ENCODE assay signal across 8 cellular contexts in genomic region chr15:83066761-83067637, GRCh38. TPM values are rescaled to one million over a fixed set of nuclear protein-coding genes. Genes with fewer than 3 reads are reported as not detected.
DNase-seq lines count a peak whose midpoint lies in the region; ATAC-seq and TF ChIP-seq lines count a peak whose summit lies in the region.

BTBD1 (minus strand) TSS chr15:83067252; CDS start chr15:83067151, 101 bp downstream.

- POLR2A ChIA-PET in CD4-positive, alpha-beta T cell (lab: Charles Lee), result interaction anchor here (0.7 to 2.5 kb wide), 9 partner anchors 13 to 527 kb away, joined by 3 to 17 read pairs (median 4); partner anchors contain the start of genes C15orf40, RAMAC and RPS17
- POLR2A ChIA-PET in activated CD8-positive, alpha-beta T cell treated with anti-CD3 and anti-CD28 coated beads, Interleukin-2, amount 10 ng/mL, durations not matched to agents 7 days and 5 days (lab: Charles Lee), result interaction anchor here (0.6 to 2.1 kb wide), 21 partner anchors 10 to 527 kb away, joined by 3 to 17 read pairs (median 4); partner anchors contain the start of genes C15orf40, RPS17 and TM6SF1

- H3K9me3 ChIP-seq in CD4-positive, alpha-beta T cell (ENCODE audit: control insufficient read depth, low read length), result no peaks in the 10 kb centered on the region
- H3K9me3 ChIP-seq in ectodermal cell (ENCODE audit: control insufficient read depth, low read length), result no peaks in the 10 kb centered on the region

- intact Hi-C loops in CD4-positive, alpha-beta T cell (cut with DNase I, micrococcal nuclease), result loop anchor here (2.0 to 10.0 kb wide), 7 partner anchors 52 to 526 kb away; partner anchors contain the start of genes C15orf40 (in 2 of the 2), FSD2 (in 1 of the 2), RAMAC (in 1 of the 2) and RPS17 (in 1 of the 2)

- WGBS in ectodermal cell, 2 experiments, result 1% methylated on average over 85 to 86 of the region's 86 CpGs

- no peaks in the 10 kb centered on the region for H3K27me3 Mint-ChIP-seq in CD4-positive, alpha-beta T cell
- no peaks in the 10 kb centered on the region for H3K27me3 Mint-ChIP-seq in activated CD8-positive, alpha-beta T cell treated with anti-CD3 and anti-CD28 coated beads, Interleukin-2, amount 10 ng/mL, durations not matched to agents 7 days and 5 days (ENCODE audit: low read depth)

- no peaks in the 10 kb centered on the region for H3K9me3 Mint-ChIP-seq in CD4-positive, alpha-beta T cell
- H3K9me3 Mint-ChIP-seq in activated CD8-positive, alpha-beta T cell treated with anti-CD3 and anti-CD28 coated beads, Interleukin-2, amount 10 ng/mL, durations not matched to agents 7 days and 5 days (ENCODE audit: insufficient read depth), result peaks cover 5% of the 10 kb centered on the region

- peak within 1 kb of the TSS; percentile 74 for H3K27ac ChIP-seq in CD4-positive, alpha-beta T cell (ENCODE audit: low read depth, low read length)
- peak within 1 kb of the TSS; percentile 68 for H3K27ac ChIP-seq in ectodermal cell (ENCODE audit: insufficient read depth, low read depth, low read length, poor library complexity, severe bottlenecking)

- CTCF ChIA-PET in CD4-positive, alpha-beta T cell (lab: Charles Lee), result interaction anchor here (0.6 to 1.2 kb wide), 2 partner anchors 16 to 130 kb away, joined by 3 read pairs; no protein-coding TSS in a partner anchor
- CTCF ChIA-PET in activated CD8-positive, alpha-beta T cell treated with anti-CD3 and anti-CD28 coated beads, Interleukin-2, amount 10 ng/mL, durations not matched to agents 7 days and 5 days (lab: Charles Lee), result interaction anchor here (0.7 to 4.5 kb wide), 4 partner anchors 10 to 99 kb away, joined by 3 to 22 read pairs (median 5); partner anchors contain the start of gene C15orf40

- no peaks in the 10 kb centered on the region for H3K27me3 ChIP-seq in CD4-positive, alpha-beta T cell (ENCODE audit: control insufficient read depth, insufficient read depth, low read length)
- H3K27me3 ChIP-seq in ectodermal cell (ENCODE audit: control insufficient read depth, insufficient read depth, low read length, poor library complexity, severe bottlenecking), result no peaks in the 10 kb centered on the region

- DNase-seq in CD4-positive, alpha-beta T cell, result peak; percentile 53 to 81 (median 70)
- peak; percentile 90 for DNase-seq in NCI-H774 (lab: John Stamatoyannopoulos, UW)
- peak; percentile 87 for DNase-seq in activated CD8-positive, alpha-beta T cell treated with anti-CD3 and anti-CD28 coated beads, Interleukin-2, amount 10 ng/mL, durations not matched to agents 7 days and 5 days
- DNase-seq in lung microvascular endothelial cell (ENCODE audit: low read depth in 2 of 2), result peak; percentile 88 to 93
- DNase-seq in stimulated activated CD4-positive, alpha-beta T cell treated with anti-CD3 and anti-CD28 coated beads, TNF-alpha, amount 100 ng/mL, for 4 hours (ENCODE audit: low read depth in 3 of 3), result peak; percentile 73 to 77 (median 74)

- peaks cover 13% of the 10 kb centered on the region for H3K4me1 ChIP-seq in ectodermal cell (ENCODE audit: control insufficient read depth, insufficient read depth, low read length)

- H3K36me3 Mint-ChIP-seq in CD4-positive, alpha-beta T cell (ENCODE audit: low read depth), result peaks cover 12% of the 10 kb centered on the region
- H3K36me3 Mint-ChIP-seq in activated CD8-positive, alpha-beta T cell treated with anti-CD3 and anti-CD28 coated beads, Interleukin-2, amount 10 ng/mL, durations not matched to agents 7 days and 5 days (ENCODE audit: low read depth), result peaks cover 14% of the 10 kb centered on the region

- H3K27ac Mint-ChIP-seq in CD4-positive, alpha-beta T cell, result peak within 1 kb of the TSS; percentile 81
- peak within 1 kb of the TSS; percentile 84 for H3K27ac Mint-ChIP-seq in activated CD8-positive, alpha-beta T cell treated with anti-CD3 and anti-CD28 coated beads, Interleukin-2, amount 10 ng/mL, durations not matched to agents 7 days and 5 days

- peak within 1 kb of the TSS; percentile 86 for H3K4me3 ChIP-seq in ectodermal cell (ENCODE audit: insufficient read depth, low read depth, low read length)

- peaks cover 9% of the 10 kb centered on the region for H3K4me1 Mint-ChIP-seq in CD4-positive, alpha-beta T cell (ENCODE audit: low read depth)
- H3K4me1 Mint-ChIP-seq in activated CD8-positive, alpha-beta T cell treated with anti-CD3 and anti-CD28 coated beads, Interleukin-2, amount 10 ng/mL, durations not matched to agents 7 days and 5 days (ENCODE audit: low read depth), result peaks cover 27% of the 10 kb centered on the region

- H3K4me3 Mint-ChIP-seq in CD4-positive, alpha-beta T cell, result peak within 1 kb of the TSS; percentile 88
- H3K4me3 Mint-ChIP-seq in activated CD8-positive, alpha-beta T cell treated with anti-CD3 and anti-CD28 coated beads, Interleukin-2, amount 10 ng/mL, durations not matched to agents 7 days and 5 days, result no peak within 1 kb of the TSS

- peak; percentile 73 for ATAC-seq in CD4-positive, alpha-beta T cell (ENCODE audit: poor library complexity)
- ATAC-seq in GM19372 (IDR thresholded peaks at IDR 0.05; ENCODE audit: low read depth, unreplicated experiment), result peak; percentile 78
- ATAC-seq in HG03521 (IDR thresholded peaks at IDR 0.05; ENCODE audit: unreplicated experiment), result peak; percentile 82
- peak; percentile 87 for ATAC-seq in activated CD8-positive, alpha-beta T cell treated with anti-CD3 and anti-CD28 coated beads, Interleukin-2, amount 10 ng/mL, durations not matched to agents 7 days and 5 days

- no peak for TF ChIP-seq CTCF in CD4-positive, alpha-beta T cell (IDR thresholded peaks at IDR 0.05)

- no peaks in the 10 kb centered on the region for H3K36me3 ChIP-seq in ectodermal cell (ENCODE audit: control insufficient read depth, insufficient read depth, low read length)

RNA-seq across cellular contexts. Expression of gene BTBD1, which starts in this region (rescaled TPM):
- total RNA-seq in CD4-positive, alpha-beta T cell, result 10 to 100 TPM; 26.3 to 27.5 TPM
- total RNA-seq in activated CD8-positive, alpha-beta T cell treated with anti-CD3 and anti-CD28 coated beads, Interleukin-2, amount 10 ng/mL, durations not matched to agents 7 days and 5 days, result 10 to 100 TPM; 67.4 to 70.9 TPM
- polyA plus RNA-seq in ectodermal cell (2013, experiment 1 of 4), result 28.7 TPM
- polyA plus RNA-seq in ectodermal cell (2013, experiment 2 of 4), result 31.8 TPM
- polyA plus RNA-seq in ectodermal cell (2013, experiment 3 of 4), result 26.1 TPM
- polyA plus RNA-seq in ectodermal cell (2013, experiment 4 of 4), result 30.6 TPM
- total RNA-seq in lung microvascular endothelial cell, result 78.0 and 94.6 TPM in 2 replicates

Comparison
In these comparisons a context has a peak if more than half of its experiments do, and no peak if none do; other contexts are left out.
1. Peak in every context shown above with its lines: DNase-seq, ATAC-seq, H3K4me3 ChIP-seq and H3K27ac ChIP-seq.